1 cellular context compared by ENCODE assay signal in the genomic region with DNA sequence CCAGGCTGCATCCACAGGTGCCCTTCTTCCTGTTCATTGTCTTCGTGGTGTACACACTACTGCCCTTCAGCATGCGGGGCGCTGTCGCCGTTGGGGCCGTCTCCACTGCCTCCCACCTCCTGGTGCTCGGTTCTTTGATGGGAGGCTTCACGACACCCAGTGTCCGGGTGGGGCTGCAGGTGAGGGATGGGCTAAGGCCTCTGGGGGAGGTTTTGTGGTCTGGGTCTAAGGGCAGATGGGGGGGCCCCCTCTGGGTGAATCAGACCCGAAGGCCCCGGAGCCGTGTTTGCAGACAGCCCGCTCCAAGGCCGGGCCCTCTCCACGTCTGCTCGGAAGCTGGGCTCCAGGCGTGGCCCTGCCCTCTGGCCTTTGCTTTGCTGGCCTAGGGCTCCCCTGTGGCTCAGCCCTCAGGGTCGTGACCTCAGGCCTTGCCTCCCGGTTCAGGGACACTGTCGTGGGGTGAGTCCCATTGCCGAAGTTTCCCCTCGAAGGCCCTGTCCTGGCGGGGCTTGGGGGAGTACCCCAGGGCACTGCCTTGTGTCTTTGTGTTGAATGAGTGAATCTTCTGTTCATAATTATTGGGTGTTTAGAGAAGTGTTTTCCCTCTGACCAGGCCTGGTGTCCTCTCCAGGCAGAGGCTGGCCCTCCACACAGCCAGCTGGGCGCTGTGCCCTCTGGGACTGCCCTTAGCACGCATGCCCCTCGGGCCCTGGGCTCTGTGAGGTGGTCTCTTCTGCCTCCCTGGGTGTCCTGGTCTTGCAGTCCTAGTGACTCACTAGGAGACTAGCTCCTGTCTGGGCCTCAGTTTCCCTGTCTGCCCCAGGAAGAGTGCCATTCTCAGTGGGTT.
TF ChIP-seq lines count a peak whose summit lies in the region.

No MANE protein-coding gene starts in this region.

TF ChIP-seq in HepG2, 621 proteins besides CTCF, POLR2A, EP300 and RAD21 (continued from another document and continues in another):
- TF ChIP-seq, protein P1, sequence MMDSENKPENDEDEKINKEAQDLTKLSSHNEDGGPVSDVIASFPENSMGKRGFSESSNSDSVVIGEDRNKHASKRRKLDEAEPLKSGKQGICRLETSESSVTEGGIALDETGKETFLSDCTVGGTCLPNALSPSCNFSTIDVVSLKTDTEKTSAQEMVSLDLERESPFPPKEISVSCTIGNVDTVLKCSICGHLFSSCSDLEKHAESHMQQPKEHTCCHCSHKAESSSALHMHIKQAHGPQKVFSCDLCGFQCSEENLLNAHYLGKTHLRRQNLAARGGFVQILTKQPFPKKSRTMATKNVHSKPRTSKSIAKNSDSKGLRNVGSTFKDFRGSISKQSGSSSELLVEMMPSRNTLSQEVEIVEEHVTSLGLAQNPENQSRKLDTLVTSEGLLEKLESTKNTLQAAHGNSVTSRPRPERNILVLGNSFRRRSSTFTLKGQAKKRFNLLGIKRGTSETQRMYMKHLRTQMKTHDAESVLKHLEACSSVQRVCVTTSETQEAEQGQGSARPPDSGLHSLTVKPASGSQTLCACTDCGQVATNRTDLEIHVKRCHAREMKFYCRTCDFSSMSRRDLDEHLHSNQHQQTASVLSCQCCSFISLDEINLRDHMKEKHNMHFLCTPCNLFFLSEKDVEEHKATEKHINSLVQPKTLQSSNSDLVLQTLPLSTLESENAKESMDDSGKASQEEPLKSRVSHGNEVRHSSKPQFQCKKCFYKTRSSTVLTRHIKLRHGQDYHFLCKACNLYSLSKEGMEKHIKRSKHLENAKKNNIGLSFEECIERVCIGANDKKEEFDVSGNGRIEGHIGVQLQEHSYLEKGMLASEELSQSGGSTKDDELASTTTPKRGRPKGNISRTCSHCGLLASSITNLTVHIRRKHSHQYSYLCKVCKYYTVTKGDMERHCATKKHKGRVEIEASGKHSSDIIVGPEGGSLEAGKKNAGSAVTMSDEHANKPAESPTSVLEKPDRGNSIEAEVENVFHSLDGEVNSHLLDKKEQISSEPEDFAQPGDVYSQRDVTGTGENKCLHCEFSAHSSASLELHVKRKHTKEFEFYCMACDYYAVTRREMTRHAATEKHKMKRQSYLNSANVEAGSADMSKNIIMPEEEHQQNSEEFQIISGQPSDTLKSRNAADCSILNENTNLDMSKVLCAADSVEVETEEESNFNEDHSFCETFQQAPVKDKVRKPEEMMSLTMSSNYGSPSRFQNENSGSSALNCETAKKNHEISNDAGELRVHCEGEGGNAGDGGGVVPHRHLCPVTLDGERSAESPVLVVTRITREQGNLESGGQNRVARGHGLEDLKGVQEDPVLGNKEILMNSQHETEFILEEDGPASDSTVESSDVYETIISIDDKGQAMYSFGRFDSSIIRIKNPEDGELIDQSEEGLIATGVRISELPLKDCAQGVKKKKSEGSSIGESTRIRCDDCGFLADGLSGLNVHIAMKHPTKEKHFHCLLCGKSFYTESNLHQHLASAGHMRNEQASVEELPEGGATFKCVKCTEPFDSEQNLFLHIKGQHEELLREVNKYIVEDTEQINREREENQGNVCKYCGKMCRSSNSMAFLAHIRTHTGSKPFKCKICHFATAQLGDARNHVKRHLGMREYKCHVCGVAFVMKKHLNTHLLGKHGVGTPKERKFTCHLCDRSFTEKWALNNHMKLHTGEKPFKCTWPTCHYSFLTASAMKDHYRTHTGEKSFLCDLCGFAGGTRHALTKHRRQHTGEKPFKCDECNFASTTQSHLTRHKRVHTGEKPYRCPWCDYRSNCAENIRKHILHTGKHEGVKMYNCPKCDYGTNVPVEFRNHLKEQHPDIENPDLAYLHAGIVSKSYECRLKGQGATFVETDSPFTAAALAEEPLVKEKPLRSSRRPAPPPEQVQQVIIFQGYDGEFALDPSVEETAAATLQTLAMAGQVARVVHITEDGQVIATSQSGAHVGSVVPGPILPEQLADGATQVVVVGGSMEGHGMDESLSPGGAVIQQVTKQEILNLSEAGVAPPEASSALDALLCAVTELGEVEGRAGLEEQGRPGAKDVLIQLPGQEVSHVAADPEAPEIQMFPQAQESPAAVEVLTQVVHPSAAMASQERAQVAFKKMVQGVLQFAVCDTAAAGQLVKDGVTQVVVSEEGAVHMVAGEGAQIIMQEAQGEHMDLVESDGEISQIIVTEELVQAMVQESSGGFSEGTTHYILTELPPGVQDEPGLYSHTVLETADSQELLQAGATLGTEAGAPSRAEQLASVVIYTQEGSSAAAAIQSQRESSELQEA (CRISPR knock-in tag; IDR thresholded peaks at IDR 0.05; ENCODE audit: not compliant biosample characterization), result no peak
- peak; percentile 99 for TF ChIP-seq ZBTB7B (CRISPR knock-in tag; IDR thresholded peaks at IDR 0.05)
- peak; percentile 86 to 97 for TF ChIP-seq NR2F1 (CRISPR knock-in tag; IDR thresholded peaks at IDR 0.05)
- TF ChIP-seq, protein P2, sequence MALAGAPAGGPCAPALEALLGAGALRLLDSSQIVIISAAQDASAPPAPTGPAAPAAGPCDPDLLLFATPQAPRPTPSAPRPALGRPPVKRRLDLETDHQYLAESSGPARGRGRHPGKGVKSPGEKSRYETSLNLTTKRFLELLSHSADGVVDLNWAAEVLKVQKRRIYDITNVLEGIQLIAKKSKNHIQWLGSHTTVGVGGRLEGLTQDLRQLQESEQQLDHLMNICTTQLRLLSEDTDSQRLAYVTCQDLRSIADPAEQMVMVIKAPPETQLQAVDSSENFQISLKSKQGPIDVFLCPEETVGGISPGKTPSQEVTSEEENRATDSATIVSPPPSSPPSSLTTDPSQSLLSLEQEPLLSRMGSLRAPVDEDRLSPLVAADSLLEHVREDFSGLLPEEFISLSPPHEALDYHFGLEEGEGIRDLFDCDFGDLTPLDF (CRISPR knock-in tag; IDR thresholded peaks at IDR 0.05), result no peak
- TF ChIP-seq, protein P3, sequence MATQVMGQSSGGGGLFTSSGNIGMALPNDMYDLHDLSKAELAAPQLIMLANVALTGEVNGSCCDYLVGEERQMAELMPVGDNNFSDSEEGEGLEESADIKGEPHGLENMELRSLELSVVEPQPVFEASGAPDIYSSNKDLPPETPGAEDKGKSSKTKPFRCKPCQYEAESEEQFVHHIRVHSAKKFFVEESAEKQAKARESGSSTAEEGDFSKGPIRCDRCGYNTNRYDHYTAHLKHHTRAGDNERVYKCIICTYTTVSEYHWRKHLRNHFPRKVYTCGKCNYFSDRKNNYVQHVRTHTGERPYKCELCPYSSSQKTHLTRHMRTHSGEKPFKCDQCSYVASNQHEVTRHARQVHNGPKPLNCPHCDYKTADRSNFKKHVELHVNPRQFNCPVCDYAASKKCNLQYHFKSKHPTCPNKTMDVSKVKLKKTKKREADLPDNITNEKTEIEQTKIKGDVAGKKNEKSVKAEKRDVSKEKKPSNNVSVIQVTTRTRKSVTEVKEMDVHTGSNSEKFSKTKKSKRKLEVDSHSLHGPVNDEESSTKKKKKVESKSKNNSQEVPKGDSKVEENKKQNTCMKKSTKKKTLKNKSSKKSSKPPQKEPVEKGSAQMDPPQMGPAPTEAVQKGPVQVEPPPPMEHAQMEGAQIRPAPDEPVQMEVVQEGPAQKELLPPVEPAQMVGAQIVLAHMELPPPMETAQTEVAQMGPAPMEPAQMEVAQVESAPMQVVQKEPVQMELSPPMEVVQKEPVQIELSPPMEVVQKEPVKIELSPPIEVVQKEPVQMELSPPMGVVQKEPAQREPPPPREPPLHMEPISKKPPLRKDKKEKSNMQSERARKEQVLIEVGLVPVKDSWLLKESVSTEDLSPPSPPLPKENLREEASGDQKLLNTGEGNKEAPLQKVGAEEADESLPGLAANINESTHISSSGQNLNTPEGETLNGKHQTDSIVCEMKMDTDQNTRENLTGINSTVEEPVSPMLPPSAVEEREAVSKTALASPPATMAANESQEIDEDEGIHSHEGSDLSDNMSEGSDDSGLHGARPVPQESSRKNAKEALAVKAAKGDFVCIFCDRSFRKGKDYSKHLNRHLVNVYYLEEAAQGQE (IDR thresholded peaks at IDR 0.05; ENCODE audit: borderline replicate concordance in 1 of 2, low read depth in 1 of 2, low read length in 2 of 2), result no peak
- TF ChIP-seq, protein P4, sequence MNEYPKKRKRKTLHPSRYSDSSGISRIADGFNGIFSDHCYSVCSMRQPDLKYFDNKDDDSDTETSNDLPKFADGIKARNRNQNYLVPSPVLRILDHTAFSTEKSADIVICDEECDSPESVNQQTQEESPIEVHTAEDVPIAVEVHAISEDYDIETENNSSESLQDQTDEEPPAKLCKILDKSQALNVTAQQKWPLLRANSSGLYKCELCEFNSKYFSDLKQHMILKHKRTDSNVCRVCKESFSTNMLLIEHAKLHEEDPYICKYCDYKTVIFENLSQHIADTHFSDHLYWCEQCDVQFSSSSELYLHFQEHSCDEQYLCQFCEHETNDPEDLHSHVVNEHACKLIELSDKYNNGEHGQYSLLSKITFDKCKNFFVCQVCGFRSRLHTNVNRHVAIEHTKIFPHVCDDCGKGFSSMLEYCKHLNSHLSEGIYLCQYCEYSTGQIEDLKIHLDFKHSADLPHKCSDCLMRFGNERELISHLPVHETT (CRISPR knock-in tag; conservative IDR thresholded peaks at IDR 0.05), result peak; percentile 82; the same call in 1 of the 2 replicates
- no peak for TF ChIP-seq ATF1 (CRISPR knock-in tag; IDR thresholded peaks at IDR 0.05)
- no peak for TF ChIP-seq ZNF326 (CRISPR knock-in tag; IDR thresholded peaks at IDR 0.05; ENCODE audit: borderline replicate concordance)
- TF ChIP-seq, protein P5, sequence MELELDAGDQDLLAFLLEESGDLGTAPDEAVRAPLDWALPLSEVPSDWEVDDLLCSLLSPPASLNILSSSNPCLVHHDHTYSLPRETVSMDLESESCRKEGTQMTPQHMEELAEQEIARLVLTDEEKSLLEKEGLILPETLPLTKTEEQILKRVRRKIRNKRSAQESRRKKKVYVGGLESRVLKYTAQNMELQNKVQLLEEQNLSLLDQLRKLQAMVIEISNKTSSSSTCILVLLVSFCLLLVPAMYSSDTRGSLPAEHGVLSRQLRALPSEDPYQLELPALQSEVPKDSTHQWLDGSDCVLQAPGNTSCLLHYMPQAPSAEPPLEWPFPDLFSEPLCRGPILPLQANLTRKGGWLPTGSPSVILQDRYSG (CRISPR knock-in tag; IDR thresholded peaks at IDR 0.05), result no peak
- no peak; the same call in 1 of the 2 replicates for TF ChIP-seq ZNF337 (CRISPR knock-in tag; IDR thresholded peaks at IDR 0.05; ENCODE audit: borderline replicate concordance, low read depth)
- TF ChIP-seq, protein P6, sequence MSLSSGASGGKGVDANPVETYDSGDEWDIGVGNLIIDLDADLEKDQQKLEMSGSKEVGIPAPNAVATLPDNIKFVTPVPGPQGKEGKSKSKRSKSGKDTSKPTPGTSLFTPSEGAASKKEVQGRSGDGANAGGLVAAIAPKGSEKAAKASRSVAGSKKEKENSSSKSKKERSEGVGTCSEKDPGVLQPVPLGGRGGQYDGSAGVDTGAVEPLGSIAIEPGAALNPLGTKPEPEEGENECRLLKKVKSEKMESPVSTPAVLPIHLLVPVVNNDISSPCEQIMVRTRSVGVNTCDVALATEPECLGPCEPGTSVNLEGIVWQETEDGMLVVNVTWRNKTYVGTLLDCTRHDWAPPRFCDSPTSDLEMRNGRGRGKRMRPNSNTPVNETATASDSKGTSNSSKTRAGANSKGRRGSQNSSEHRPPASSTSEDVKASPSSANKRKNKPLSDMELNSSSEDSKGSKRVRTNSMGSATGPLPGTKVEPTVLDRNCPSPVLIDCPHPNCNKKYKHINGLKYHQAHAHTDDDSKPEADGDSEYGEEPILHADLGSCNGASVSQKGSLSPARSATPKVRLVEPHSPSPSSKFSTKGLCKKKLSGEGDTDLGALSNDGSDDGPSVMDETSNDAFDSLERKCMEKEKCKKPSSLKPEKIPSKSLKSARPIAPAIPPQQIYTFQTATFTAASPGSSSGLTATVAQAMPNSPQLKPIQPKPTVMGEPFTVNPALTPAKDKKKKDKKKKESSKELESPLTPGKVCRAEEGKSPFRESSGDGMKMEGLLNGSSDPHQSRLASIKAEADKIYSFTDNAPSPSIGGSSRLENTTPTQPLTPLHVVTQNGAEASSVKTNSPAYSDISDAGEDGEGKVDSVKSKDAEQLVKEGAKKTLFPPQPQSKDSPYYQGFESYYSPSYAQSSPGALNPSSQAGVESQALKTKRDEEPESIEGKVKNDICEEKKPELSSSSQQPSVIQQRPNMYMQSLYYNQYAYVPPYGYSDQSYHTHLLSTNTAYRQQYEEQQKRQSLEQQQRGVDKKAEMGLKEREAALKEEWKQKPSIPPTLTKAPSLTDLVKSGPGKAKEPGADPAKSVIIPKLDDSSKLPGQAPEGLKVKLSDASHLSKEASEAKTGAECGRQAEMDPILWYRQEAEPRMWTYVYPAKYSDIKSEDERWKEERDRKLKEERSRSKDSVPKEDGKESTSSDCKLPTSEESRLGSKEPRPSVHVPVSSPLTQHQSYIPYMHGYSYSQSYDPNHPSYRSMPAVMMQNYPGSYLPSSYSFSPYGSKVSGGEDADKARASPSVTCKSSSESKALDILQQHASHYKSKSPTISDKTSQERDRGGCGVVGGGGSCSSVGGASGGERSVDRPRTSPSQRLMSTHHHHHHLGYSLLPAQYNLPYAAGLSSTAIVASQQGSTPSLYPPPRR (CRISPR knock-in tag; IDR thresholded peaks at IDR 0.05; ENCODE audit: borderline replicate concordance), result peak; percentile 85
- TF ChIP-seq, protein P7, sequence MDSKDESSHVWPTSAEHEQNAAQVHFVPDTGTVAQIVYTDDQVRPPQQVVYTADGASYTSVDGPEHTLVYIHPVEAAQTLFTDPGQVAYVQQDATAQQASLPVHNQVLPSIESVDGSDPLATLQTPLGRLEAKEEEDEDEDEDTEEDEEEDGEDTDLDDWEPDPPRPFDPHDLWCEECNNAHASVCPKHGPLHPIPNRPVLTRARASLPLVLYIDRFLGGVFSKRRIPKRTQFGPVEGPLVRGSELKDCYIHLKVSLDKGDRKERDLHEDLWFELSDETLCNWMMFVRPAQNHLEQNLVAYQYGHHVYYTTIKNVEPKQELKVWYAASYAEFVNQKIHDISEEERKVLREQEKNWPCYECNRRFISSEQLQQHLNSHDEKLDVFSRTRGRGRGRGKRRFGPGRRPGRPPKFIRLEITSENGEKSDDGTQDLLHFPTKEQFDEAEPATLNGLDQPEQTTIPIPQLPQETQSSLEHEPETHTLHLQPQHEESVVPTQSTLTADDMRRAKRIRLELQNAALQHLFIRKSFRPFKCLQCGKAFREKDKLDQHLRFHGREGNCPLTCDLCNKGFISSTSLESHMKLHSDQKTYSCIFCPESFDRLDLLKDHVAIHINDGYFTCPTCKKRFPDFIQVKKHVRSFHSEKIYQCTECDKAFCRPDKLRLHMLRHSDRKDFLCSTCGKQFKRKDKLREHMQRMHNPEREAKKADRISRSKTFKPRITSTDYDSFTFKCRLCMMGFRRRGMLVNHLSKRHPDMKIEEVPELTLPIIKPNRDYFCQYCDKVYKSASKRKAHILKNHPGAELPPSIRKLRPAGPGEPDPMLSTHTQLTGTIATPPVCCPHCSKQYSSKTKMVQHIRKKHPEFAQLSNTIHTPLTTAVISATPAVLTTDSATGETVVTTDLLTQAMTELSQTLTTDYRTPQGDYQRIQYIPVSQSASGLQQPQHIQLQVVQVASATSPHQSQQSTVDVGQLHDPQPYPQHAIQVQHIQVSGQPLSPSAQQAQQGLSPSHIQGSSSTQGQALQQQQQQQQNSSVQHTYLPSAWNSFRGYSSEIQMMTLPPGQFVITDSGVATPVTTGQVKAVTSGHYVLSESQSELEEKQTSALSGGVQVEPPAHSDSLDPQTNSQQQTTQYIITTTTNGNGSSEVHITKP (CRISPR knock-in tag; IDR thresholded peaks at IDR 0.05; ENCODE audit: low read depth), result 0 out of 2 replicates have a peak, but pooled peaks have one; percentile 31
- peak; percentile 76 for TF ChIP-seq KMT2A (CRISPR knock-in tag; IDR thresholded peaks at IDR 0.05)
- TF ChIP-seq MATR3 (CRISPR knock-in tag; IDR thresholded peaks at IDR 0.05), result no peak
- peak; percentile 97 for TF ChIP-seq NR2F6 (IDR thresholded peaks at IDR 0.05)
- peak; percentile 99 for TF ChIP-seq NR2F6 (CRISPR knock-in tag; IDR thresholded peaks at IDR 0.05)
- peak; percentile 85 for TF ChIP-seq NCOA2 (CRISPR knock-in tag; IDR thresholded peaks at IDR 0.05)
- no peak for TF ChIP-seq RELA (CRISPR knock-in tag; IDR thresholded peaks at IDR 0.05)
- TF ChIP-seq SOX13 (IDR thresholded peaks at IDR 0.05), result 0 out of 2 replicates have a peak, but pooled peaks have one; percentile 23
- TF ChIP-seq SOX13 (CRISPR knock-in tag; conservative IDR thresholded peaks at IDR 0.05 in 1 of 2, IDR thresholded peaks at IDR 0.05 in 1 of 2), result peak in 1 of 2 experiments; percentile 73; a peak in 2 of 4 replicates
- no peak; the same call in 1 of the 2 replicates for TF ChIP-seq SIX1 (CRISPR knock-in tag; IDR thresholded peaks at IDR 0.05; ENCODE audit: borderline replicate concordance)
- no peak for TF ChIP-seq MTF1 (CRISPR knock-in tag; IDR thresholded peaks at IDR 0.05)
- TF ChIP-seq ZNF350 (CRISPR knock-in tag; IDR thresholded peaks at IDR 0.05; ENCODE audit: borderline replicate concordance, low read depth), result peak; percentile 53; the same call in 1 of the 2 replicates
